Comparison of ENCODE assay signal across 8 cellular contexts in genomic region chr17:45293413-45294211, GRCh38. TPM values are rescaled to one million over a fixed set of nuclear protein-coding genes. Genes with fewer than 3 reads are reported as not detected.
DNase-seq lines count a peak whose midpoint lies in the region; ATAC-seq and TF ChIP-seq lines count a peak whose summit lies in the region.

No MANE protein-coding gene starts in this region.

- TF ChIP-seq RAD21 in liver (IDR thresholded peaks at IDR 0.05) = peak; percentile 54 to 64

- H3K36me3 ChIP-seq in colonic mucosa (peaks cover 8% of the 10 kb centered on the region), liver (ENCODE audit: control insufficient read depth in 4 of 4, insufficient read depth in 3 of 4, low read depth in 1 of 4, low read length in 3 of 4) (peaks cover 0 to 2% (median 0%) of the 10 kb centered on the region in 4 donors), stomach (peaks cover 10 to 19% (median 19%) of the 10 kb centered on the region in 4 donors)

- no peaks in the 10 kb centered on the region for H3K9me3 Mint-ChIP-seq in activated naive CD4-positive, alpha-beta T cell treated with anti-CD3 and anti-CD28 coated beads for 36 hours

- H3K27ac ChIP-seq in colonic mucosa (peak overlapping the region; percentile 29), liver (ENCODE audit: low read depth in 1 of 2, low read length in 2 of 2) (peak overlapping the region; percentile 52 to 77), stomach (peak overlapping the region; percentile 65 to 88 (median 85))

- H3K4me3 ChIP-seq in colonic mucosa (no peak overlapping the region), liver (ENCODE audit: low read depth in 1 of 3, low read length in 3 of 3) (no peak overlapping the region), stomach (no peak overlapping the region)

- H3K27me3 ChIP-seq in colonic mucosa = no peaks in the 10 kb centered on the region
- no peaks in the 10 kb centered on the region for H3K27me3 ChIP-seq in liver (ENCODE audit: control insufficient read depth in 4 of 4, insufficient read depth in 4 of 4, low read length in 3 of 4)
- no peaks in the 10 kb centered on the region for H3K27me3 ChIP-seq in stomach

- H3K27ac Mint-ChIP-seq in activated naive CD4-positive, alpha-beta T cell treated with anti-CD3 and anti-CD28 coated beads for 36 hours = peak overlapping the region; percentile 68

- peaks cover 57% of the 10 kb centered on the region for H3K4me1 Mint-ChIP-seq in activated naive CD4-positive, alpha-beta T cell treated with anti-CD3 and anti-CD28 coated beads for 36 hours (ENCODE audit: low read depth)

- no peak for TF ChIP-seq CTCF in colonic mucosa (IDR thresholded peaks at IDR 0.05)
- TF ChIP-seq CTCF in liver (IDR thresholded peaks at IDR 0.05; ENCODE audit: low read depth, low read length, missing input control) = no peak
- TF ChIP-seq CTCF in stomach (IDR thresholded peaks at IDR 0.05) = no peak

- H3K4me3 Mint-ChIP-seq in activated naive CD4-positive, alpha-beta T cell treated with anti-CD3 and anti-CD28 coated beads for 36 hours = no peak overlapping the region

- no peak for TF ChIP-seq POLR2A in stomach (IDR thresholded peaks at IDR 0.05)

- ATAC-seq in GM18867 (IDR thresholded peaks at IDR 0.05; ENCODE audit: unreplicated experiment) = no peak

- 27% methylated on average over 10 of the region's 10 CpGs for WGBS in liver
- 24 to 35% (median 29%) methylated on average over 10 of the region's 10 CpGs for WGBS in stomach, 5 donors

- H3K4me1 ChIP-seq in colonic mucosa (peaks cover 46% of the 10 kb centered on the region), liver (ENCODE audit: control insufficient read depth in 4 of 4, insufficient read depth in 4 of 4, low read length in 3 of 4) (peaks cover 22 to 83% (median 71%) of the 10 kb centered on the region in 4 donors), stomach (peaks cover 93 to 100% (median 98%) of the 10 kb centered on the region in 4 donors)

- H3K9ac ChIP-seq in colonic mucosa (ENCODE audit: low read depth in 2 of 2, low read length in 2 of 2) (peak overlapping the region in 1 of 2 donors; percentile 4), liver (ENCODE audit: low read depth in 1 of 2, low read length in 2 of 2) (no peak overlapping the region)

- no peaks in the 10 kb centered on the region for H3K9me3 ChIP-seq in colonic mucosa
- no peaks in the 10 kb centered on the region for H3K9me3 ChIP-seq in liver (ENCODE audit: control insufficient read depth in 4 of 4, low read length in 3 of 4)
- no peaks in the 10 kb centered on the region for H3K9me3 ChIP-seq in stomach

- TF ChIP-seq EP300 in stomach (IDR thresholded peaks at IDR 0.05) = no peak

- intact Hi-C loops in activated naive CD4-positive, alpha-beta T cell treated with anti-CD3 and anti-CD28 coated beads for 36 hours (cut with micrococcal nuclease) = no loop called here
- intact Hi-C loops in colonic mucosa (cut with DNase I) (no loop called here), stomach (cut with DNase I; ENCODE audit: low total_unique reads) (no loop called here)

- CTCF ChIA-PET in activated naive CD4-positive, alpha-beta T cell treated with anti-CD3 and anti-CD28 coated beads for 36 hours (lab: Charles Lee) = interaction anchor here (0.6 to 3.4 kb wide), 10 partner anchors 16 to 119 kb away, joined by 3 to 18 read pairs (median 4); partner anchors contain the start of gene MAP3K14

- peak; percentile 60 for DNase-seq in activated naive CD4-positive, alpha-beta T cell treated with anti-CD3 and anti-CD28 coated beads for 36 hours
- no peak for DNase-seq in activated naive CD4-positive, alpha-beta T cell treated with anti-CD3 and anti-CD28 coated beads, Interleukin-2, amount 50 U/mL, for 16 hours
- DNase-seq in RPMI7951 (ENCODE audit: low read depth) (peak; percentile 99), colonic mucosa (peak; percentile 79), stomach (peak; percentile 78), DMS79 treated with DMSO at 0.1 percent for 48 hours (lab: John Stamatoyannopoulos, UW) (no peak)

- H3K36me3 Mint-ChIP-seq in activated naive CD4-positive, alpha-beta T cell treated with anti-CD3 and anti-CD28 coated beads for 36 hours (ENCODE audit: low read depth) = peaks cover 28% of the 10 kb centered on the region

- no peaks in the 10 kb centered on the region for H3K27me3 Mint-ChIP-seq in activated naive CD4-positive, alpha-beta T cell treated with anti-CD3 and anti-CD28 coated beads for 36 hours (ENCODE audit: low read depth)

TF ChIP-seq in liver, 16 proteins besides CTCF, POLR2A, EP300 and RAD21:
- peak; percentile 66 for TF ChIP-seq FOXA2 (IDR thresholded peaks at IDR 0.05)
- peak; percentile 99 for TF ChIP-seq RXRA (IDR thresholded peaks at IDR 0.05)
- no peak for TF ChIP-seq TAF1 (conservative IDR thresholded peaks at IDR 0.05)
- peak; percentile 70 for TF ChIP-seq REST (IDR thresholded peaks at IDR 0.05)
- TF ChIP-seq SP1 (IDR thresholded peaks at IDR 0.05) = peak; percentile 100
- TF ChIP-seq HNF4G (IDR thresholded peaks at IDR 0.05) = peak; percentile 100
- peak; percentile 93 for TF ChIP-seq MAX (IDR thresholded peaks at IDR 0.05)
- peak; percentile 82 to 95 for TF ChIP-seq JUND (IDR thresholded peaks at IDR 0.05)
- TF ChIP-seq ATF3 (IDR thresholded peaks at IDR 0.05) = peak; percentile 81
- peak in 1 of 2 donors; percentile 63 for TF ChIP-seq GABPA (IDR thresholded peaks at IDR 0.05 in 1 of 2, conservative IDR thresholded peaks at IDR 0.05 in 1 of 2)
- peak; percentile 92 for TF ChIP-seq ZBTB33 (IDR thresholded peaks at IDR 0.05)
- TF ChIP-seq FOXA1 (IDR thresholded peaks at IDR 0.05) = peak; percentile 36
- TF ChIP-seq EGR1 (IDR thresholded peaks at IDR 0.05; ENCODE audit: low read depth in 2 of 2) = peak in 1 of 2 donors; percentile 84
- TF ChIP-seq NR2F2 (IDR thresholded peaks at IDR 0.05) = peak; percentile 98
- peak; percentile 69 for TF ChIP-seq YY1 (IDR thresholded peaks at IDR 0.05)
- peak; percentile 100 for TF ChIP-seq HNF4A (conservative IDR thresholded peaks at IDR 0.05)
TF ChIP-seq in liver: peak in this region for 15.

RNA-seq across cellular contexts. Expression of gene MAP3K14, which starts 23.2 kb away (rescaled TPM):
- 10 to 100 TPM; 45.5 to 52.0 TPM for total RNA-seq in activated naive CD4-positive, alpha-beta T cell treated with anti-CD3 and anti-CD28 coated beads for 36 hours
- total RNA-seq in RPMI7951 (2014; rRNA removed; shearing (Covaris generic)) = 2.9 and 5.7 TPM in 2 replicates
- total RNA-seq in colonic mucosa (10 to 100 TPM; 11.1 to 15.0 TPM), liver (1 to 10 TPM; 1.2 to 7.8 TPM), stomach (10 to 100 TPM in 2 of 5 donors, 1 to 10 TPM in 3; 1.2 to 17.7 (median 9.7) TPM)
- polyA plus RNA-seq in liver (1 to 10 TPM; 2.2 to 6.1 TPM), stomach (10 to 100 TPM in 1 of 3 donors, 1 to 10 TPM in 2; 6.3 to 11.0 (median 6.4) TPM)

RNA-seq across cellular contexts. Expression of gene SPATA32, which starts 31.7 kb away (rescaled TPM):
- under 1 TPM in 1 of 2 experiments, not detected in 1; 0.12 TPM for total RNA-seq in activated naive CD4-positive, alpha-beta T cell treated with anti-CD3 and anti-CD28 coated beads for 36 hours
- total RNA-seq in RPMI7951 (2014; rRNA removed; shearing (Covaris generic)) = not detected in 2 replicates
- not detected for total RNA-seq in colonic mucosa
- not detected for total RNA-seq in liver
- polyA plus RNA-seq in liver = not detected
- total RNA-seq in stomach = not detected
- not detected for polyA plus RNA-seq in stomach

Comparison
In these comparisons a context has a peak if more than half of its experiments do, and no peak if none do; other contexts are left out.
1. DNase-seq: peak in activated naive CD4-positive, alpha-beta T cell treated with anti-CD3 and anti-CD28 coated beads for 36 hours (single experiment), RPMI7951 (single experiment), colonic mucosa (single experiment) and stomach (single experiment); none in activated naive CD4-positive, alpha-beta T cell treated with anti-CD3 and anti-CD28 coated beads, Interleukin-2, amount 50 U/mL, for 16 hours (single experiment) and DMS79 treated with DMSO at 0.1 percent for 48 hours (single experiment).
2. H3K27ac ChIP-seq: peak in every context shown above with its lines; median percentile 85 in stomach; 64 in liver; 29 in colonic mucosa.